28 cellular contexts compared by ENCODE assay signal in the genomic region with DNA sequence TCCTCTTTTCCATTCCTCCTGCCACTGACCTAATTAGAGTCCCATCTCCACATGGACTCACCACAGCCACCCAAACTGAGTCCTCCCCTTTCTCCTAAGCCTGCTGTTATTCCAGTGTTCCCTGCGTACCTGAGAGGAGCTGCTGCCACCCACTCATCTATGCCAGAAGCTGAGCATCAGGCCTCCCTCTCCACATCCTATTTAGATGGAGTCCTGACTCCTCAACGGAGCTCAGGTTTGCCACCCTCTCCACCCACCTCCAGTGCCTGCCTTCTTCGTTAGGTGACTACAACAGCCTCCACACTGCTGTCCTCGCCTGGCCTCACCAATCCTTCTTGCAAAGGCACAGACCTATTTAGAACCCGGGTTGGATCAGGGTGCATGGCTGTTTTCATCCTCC. TPM values are rescaled to one million over a fixed set of nuclear protein-coding genes. Genes with fewer than 3 reads are reported as not detected.
"Had no signal": no experiment of that assay in that cellular context is flagged by ENCODE, and none has a peak within 500 bp of the region (broad histone marks: within the 10 kb centered on the region; RNA-seq: fewer than 3 reads in every experiment).

No MANE protein-coding gene starts in this region.

- ATAC-seq: Panc1, T-cell had no signal

- H3K4me3 ChIP-seq: K562 had no signal

- H3K9ac ChIP-seq: KMS-11, SK-N-SH had no signal

- H3K9me3 Mint-ChIP-seq: IgD-negative memory B cell, T-cell had no signal

- H3K4me3 Mint-ChIP-seq: T-cell had no signal

- H3K9me2 ChIP-seq: SK-N-SH had no signal

- H3K4me2 ChIP-seq: KMS-11, SK-N-SH had no signal

- H3K27ac ChIP-seq: HL-60, KMS-11, RWPE1 had no signal

- H3K27me3 Mint-ChIP-seq: IgD-negative memory B cell, T-cell had no signal

- H3K27ac Mint-ChIP-seq: IgD-negative memory B cell, T-cell had no signal

- H3K9me3 ChIP-seq: SK-N-SH had no signal

- DNase-seq: Kasumi-1, MV-4-11, NCI-H1048, NCI-H1105, NCI-H1417, NCI-H1436 treated with DMSO at 0.1 percent for 48 hours, NCI-H1694, NCI-H1930, NCI-H2081, NCI-H2107, NCI-H2171 treated with DMSO at 0.1 percent for 48 hours, NCI-H345, NCI-H446 treated with DMSO at 0.1 percent for 48 hours, NCI-H510A treated with DMSO at 0.1 percent for 48 hours, NCI-H526, NCI-H82, SHP77, SK-N-SH, SW 1271, T-cell had no signal

RNA-seq across cellular contexts. Expression of a gene that starts 15.2 kb away (rescaled TPM):
- total RNA-seq: K562, MCF 10A, SK-MEL-5, T-cell had no signal
- polyA plus RNA-seq: IgD-negative memory B cell, K562, SK-N-SH had no signal
